In the genomic region with DNA sequence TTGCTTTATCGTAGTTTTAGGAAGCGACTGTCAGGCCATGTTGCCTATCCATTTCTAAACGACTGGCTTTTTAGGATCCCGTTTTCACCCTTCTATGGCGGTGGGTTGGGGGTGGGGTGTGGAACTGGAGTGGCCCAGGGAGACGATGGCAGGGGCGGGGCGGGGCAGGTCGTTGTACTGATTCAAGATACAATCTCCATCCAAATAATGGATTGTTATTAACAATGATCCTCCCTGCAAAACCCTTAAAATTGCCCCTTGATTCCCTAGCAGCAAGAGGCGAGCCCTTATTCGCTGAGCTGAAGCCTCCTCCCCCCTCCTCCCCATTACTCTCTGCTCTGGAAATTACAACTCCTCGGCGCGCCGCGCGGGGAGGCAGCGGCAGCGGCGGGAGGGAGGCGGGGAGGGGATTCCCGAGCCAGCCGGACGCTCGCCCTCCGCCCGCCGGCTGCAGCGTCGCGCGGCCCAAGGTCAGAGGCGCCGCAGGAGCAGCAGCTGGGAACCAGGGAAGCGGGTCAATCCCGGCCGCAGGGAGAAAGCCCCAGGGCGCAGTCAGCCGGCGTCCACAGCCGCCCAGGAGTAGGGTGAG, we compare ENCODE assay signal across 8 cellular contexts. TPM values are rescaled to one million over a fixed set of nuclear protein-coding genes. Genes with fewer than 3 reads are reported as not detected.
DNase-seq lines count a peak whose midpoint lies in the region; ATAC-seq and TF ChIP-seq lines count a peak whose summit lies in the region.

A gene (plus strand): TSS at position 348 of the 589 bp plus-strand sequence. CDS start 912 bp downstream, outside the sequence.

- intact Hi-C loops in CD4-positive, alpha-beta memory T cell (cut with micrococcal nuclease) = no loop called here
- intact Hi-C loops in IMR-90 (cut with micrococcal nuclease) = no loop called here
- intact Hi-C loops in adrenal gland (cut with DNase I) = no loop called here

- dilution Hi-C loops in IMR-90 (cut with HindIII; ENCODE audit: low sequenced_read_pairs, unreplicated experiment) = no loop called here

- H2BK5ac ChIP-seq in IMR-90 (ENCODE audit: low read depth, low read length, poor library complexity, severe bottlenecking) = no peak within 1 kb of the TSS

- H4K91ac ChIP-seq in IMR-90 (ENCODE audit: insufficient read depth, low read depth, low read length) = no peak within 1 kb of the TSS

- no peaks in the 10 kb centered on the region for H3K36me3 ChIP-seq in CD4-positive, alpha-beta memory T cell (ENCODE audit: insufficient read depth, low read length)
- H3K36me3 ChIP-seq in IMR-90 (ENCODE audit: control insufficient read depth, insufficient read depth, low read length) = no peaks in the 10 kb centered on the region
- no peaks in the 10 kb centered on the region for H3K36me3 ChIP-seq in adrenal gland (replicated peaks in 1 of 2)
- no peaks in the 10 kb centered on the region for H3K36me3 ChIP-seq in kidney epithelial cell (ENCODE audit: control insufficient read depth, insufficient read depth, low read length)
- H3K36me3 ChIP-seq in suprapubic skin = no peaks in the 10 kb centered on the region

- no peak within 1 kb of the TSS for H2AK5ac ChIP-seq in IMR-90 (ENCODE audit: low read depth, low read length)

- CTCF ChIA-PET in CD4-positive, alpha-beta memory T cell (lab: Charles Lee; ENCODE audit: partially characterized antibody) = no interaction called here
- CTCF ChIA-PET in IMR-90 (lab: Yijun Ruan, JAX) = no interaction called here

- no peak within 1 kb of the TSS for H2BK120ac ChIP-seq in IMR-90 (ENCODE audit: low read depth, low read length)

- 0% methylated on average over 4 of the region's 41 CpGs; no CpG with 5 or more reads in 1 of the 2 experiments for WGBS in IMR-90 (ENCODE audit: extremely low coverage in 2 of 2, insufficient read length in 1 of 2), 2 experiments
- WGBS in adrenal gland, 4 donors = 0 to 3% (median 1%) methylated on average over 11 to 41 of the region's 41 CpGs
- WGBS in suprapubic skin = 3% methylated on average over 22 of the region's 41 CpGs

- peaks cover 5% of the 10 kb centered on the region for H3K4me1 ChIP-seq in CD4-positive, alpha-beta memory T cell (ENCODE audit: insufficient read depth, low read length)
- no peaks in the 10 kb centered on the region for H3K4me1 ChIP-seq in IMR-90 (ENCODE audit: control insufficient read depth, insufficient read depth, low read length)
- peaks cover 14 to 36% of the 10 kb centered on the region in 2 donors for H3K4me1 ChIP-seq in adrenal gland (replicated peaks in 1 of 2)
- H3K4me1 ChIP-seq in suprapubic skin = peaks cover 30% of the 10 kb centered on the region

- no peak within 1 kb of the TSS for H3K27ac ChIP-seq in CD4-positive, alpha-beta memory T cell (ENCODE audit: low read depth, low read length)
- H3K27ac ChIP-seq in IMR-90 (ENCODE audit: insufficient read depth, low read length) = no peak within 1 kb of the TSS
- peak within 1 kb of the TSS in 2 of 5 donors; percentile 11 to 34 for H3K27ac ChIP-seq in adrenal gland
- H3K27ac ChIP-seq in suprapubic skin = no peak within 1 kb of the TSS

- H3K79me1 ChIP-seq in IMR-90 (ENCODE audit: low read depth in 1 of 2, low read length in 2 of 2) = no peaks in the 10 kb centered on the region

- no peak within 1 kb of the TSS for H2BK15ac ChIP-seq in IMR-90 (ENCODE audit: low read depth, low read length)

- peak within 1 kb of the TSS; percentile 64; the same call in 1 of the 2 replicates for H3K4me2 ChIP-seq in IMR-90 (ENCODE audit: low read depth, low read length)

- peaks cover 0 to 16% (median 2%) of the 10 kb centered on the region in 4 donors for H3K4me1 Mint-ChIP-seq in CD4-positive, alpha-beta memory T cell

- no peaks in the 10 kb centered on the region for H3K36me3 Mint-ChIP-seq in CD4-positive, alpha-beta memory T cell

- no TSS peak for BruUV-seq in IMR-90 (replicated peaks; lab: Mats Ljungman, UMichigan)

- peak within 1 kb of the TSS; percentile 79 for H2AFZ ChIP-seq in IMR-90 (replicated peaks; ENCODE audit: low read length, poor library complexity)

- H3K27ac Mint-ChIP-seq in CD4-positive, alpha-beta memory T cell = no peak within 1 kb of the TSS

- no peaks in the 10 kb centered on the region for H3K9me3 Mint-ChIP-seq in CD4-positive, alpha-beta memory T cell

- H3K4me3 ChIP-seq in CD4-positive, alpha-beta memory T cell (ENCODE audit: low read length in 2 of 2) = no peak within 1 kb of the TSS
- H3K4me3 ChIP-seq in IMR-90 (ENCODE audit: insufficient read depth, low read depth, low read length) (no peak within 1 kb of the TSS; the same call in 1 of the 2 replicates), adrenal gland (peak within 1 kb of the TSS in 2 of 4 donors; percentile 18 to 66), kidney epithelial cell (ENCODE audit: low read depth, low read length) (peak within 1 kb of the TSS; percentile 24), suprapubic skin (peak within 1 kb of the TSS; percentile 46)

- peaks cover 40 to 52% of the 10 kb centered on the region in 2 donors for H3K27me3 Mint-ChIP-seq in CD4-positive, alpha-beta memory T cell

- peaks cover 17% of the 10 kb centered on the region for H3K27me3 ChIP-seq in CD4-positive, alpha-beta memory T cell (ENCODE audit: insufficient read depth, low read length)
- H3K27me3 ChIP-seq in IMR-90 (ENCODE audit: control insufficient read depth, insufficient read depth, low read length) = peaks cover 47% of the 10 kb centered on the region
- peaks cover 14% of the 10 kb centered on the region for H3K27me3 ChIP-seq in adrenal gland
- H3K27me3 ChIP-seq in kidney epithelial cell (ENCODE audit: control insufficient read depth, insufficient read depth, low read length) = peaks cover 42% of the 10 kb centered on the region
- H3K27me3 ChIP-seq in suprapubic skin = peaks cover 78% of the 10 kb centered on the region

- no peak within 1 kb of the TSS for H3K23ac ChIP-seq in IMR-90 (ENCODE audit: low read depth, low read length)

- in situ Hi-C loops in IMR-90 (cut with MboI; ENCODE audit: low sequenced_read_pairs) = no loop called here

- H2AK9ac ChIP-seq in IMR-90 (replicated peaks; ENCODE audit: low read depth, low read length, poor library complexity) = peak within 1 kb of the TSS; percentile 55

- TF ChIP-seq POLR2A in IMR-90 (IDR thresholded peaks at IDR 0.05; ENCODE audit: low read depth, low read length) = no peak
- TF ChIP-seq POLR2A in adrenal gland (IDR thresholded peaks at IDR 0.05) = no peak
- TF ChIP-seq POLR2A in suprapubic skin (IDR thresholded peaks at IDR 0.05) = no peak

- no peak within 1 kb of the TSS for H4K8ac ChIP-seq in IMR-90 (ENCODE audit: low read depth in 2 of 2, low read length in 2 of 2)

- TF ChIP-seq RAD21 in IMR-90 (IDR thresholded peaks at IDR 0.05; ENCODE audit: low read length) = no peak

- TF ChIP-seq CTCF in IMR-90 (conservative IDR thresholded peaks at IDR 0.05; ENCODE audit: low read depth, low read length) (no peak), adrenal gland (IDR thresholded peaks at IDR 0.05) (no peak), kidney epithelial cell (IDR thresholded peaks at IDR 0.05; ENCODE audit: insufficient read depth, low read length, poor library complexity, severe bottlenecking) (no peak), suprapubic skin (IDR thresholded peaks at IDR 0.05) (no peak)

- no peak within 1 kb of the TSS for H3K14ac ChIP-seq in IMR-90 (replicated peaks; ENCODE audit: low read depth, low read length)

- H3K4ac ChIP-seq in IMR-90 (ENCODE audit: low read depth, low read length) = no peak within 1 kb of the TSS

- H3K4me3 Mint-ChIP-seq in CD4-positive, alpha-beta memory T cell = peak within 1 kb of the TSS in 6 of 8 donors; percentile 9 to 52 (median 40)

- no peak within 1 kb of the TSS for H3K18ac ChIP-seq in IMR-90 (ENCODE audit: low read depth, low read length)

- no peak within 1 kb of the TSS for H3K9ac ChIP-seq in IMR-90 (ENCODE audit: low read depth, low read length)

- no peaks in the 10 kb centered on the region for H3K9me1 ChIP-seq in IMR-90 (ENCODE audit: insufficient read depth, low read length)

- no peak within 1 kb of the TSS for H2BK20ac ChIP-seq in IMR-90 (ENCODE audit: low read depth, low read length)

- H3K56ac ChIP-seq in IMR-90 (ENCODE audit: extremely low read depth, insufficient read depth, low read length) = no peak within 1 kb of the TSS

- no peaks in the 10 kb centered on the region for H3K9me3 ChIP-seq in CD4-positive, alpha-beta memory T cell (ENCODE audit: control insufficient read depth in 1 of 2, low read length in 2 of 2)
- no peaks in the 10 kb centered on the region; the same call in 1 of the 2 replicates for H3K9me3 ChIP-seq in IMR-90 (ENCODE audit: control insufficient read depth, insufficient read depth, low read length)
- no peaks in the 10 kb centered on the region for H3K9me3 ChIP-seq in adrenal gland (replicated peaks in 1 of 3)
- no peaks in the 10 kb centered on the region for H3K9me3 ChIP-seq in suprapubic skin

- peak; percentile 56 for ATAC-seq in IMR-90 (ENCODE audit: low read depth)
- no peak for ATAC-seq in GM21619 (IDR thresholded peaks at IDR 0.05; ENCODE audit: unreplicated experiment)

- H4K20me1 ChIP-seq in IMR-90 (ENCODE audit: insufficient read depth, low read length) = no peaks in the 10 kb centered on the region

- POLR2A ChIA-PET in CD4-positive, alpha-beta memory T cell (lab: Charles Lee; ENCODE audit: partially characterized antibody) = no interaction called here
- POLR2A ChIA-PET in IMR-90 (lab: Charles Lee; ENCODE audit: unreplicated experiment) = no interaction called here

- no peak for DNase-seq in CD4-positive, alpha-beta memory T cell
- DNase-seq in IMR-90 = no peak
- peak in 6 of 7 donors; percentile 43 to 56 (median 46) for DNase-seq in adrenal gland
- DNase-seq in kidney epithelial cell (ENCODE audit: low read depth) = no peak
- DNase-seq in suprapubic skin (ENCODE audit: low spot score in 2 of 2) = no peak
- DNase-seq in A172 (ENCODE audit: low spot score) = no peak
- DNase-seq in activated effector memory CD4-positive, alpha-beta T cell treated with anti-CD3 and anti-CD28 coated beads, Interleukin-2, amount 50 U/mL, for 16 hours = no peak

- TF ChIP-seq EP300 in suprapubic skin (IDR thresholded peaks at IDR 0.05) = no peak

- H4K5ac ChIP-seq in IMR-90 (ENCODE audit: low read depth, low read length) = no peak within 1 kb of the TSS

TF ChIP-seq in IMR-90, 13 proteins besides CTCF, POLR2A, EP300 and RAD21 (continues in another document):
- TF ChIP-seq NFE2L2 (IDR thresholded peaks at IDR 0.05; ENCODE audit: low read depth, low read length) = no peak

RNA-seq across cellular contexts. Expression of the gene that starts here (rescaled TPM):
- not detected for total RNA-seq in CD4-positive, alpha-beta memory T cell
- not detected for polyA plus RNA-seq in CD4-positive, alpha-beta memory T cell
- total RNA-seq in IMR-90 (2012; rRNA removed) (not detected in 2 replicates), adrenal gland (1 to 10 TPM in 2 of 8 donors, under 1 TPM in 6; 0.06 to 1.5 (median 0.30) TPM), kidney epithelial cell (0.14 and 0.63 TPM in 2 replicates), suprapubic skin (under 1 TPM in 2 of 4 donors, not detected in 2; 0.21 to 0.38 TPM)
- polyA plus RNA-seq in IMR-90 (2012; rRNA removed) (not detected in 2 replicates), adrenal gland (under 1 TPM; 0.10 to 0.62 (median 0.32) TPM)
- polyA plus RNA-seq in IMR-90 (2012; cell fraction: cytosol; rRNA removed) = not detected in 2 replicates
- not detected in 2 replicates for polyA plus RNA-seq in IMR-90 (2012; cell fraction: nucleus; rRNA removed; ENCODE audit: low replicate concordance)
- total RNA-seq in A172 (2014; rRNA removed; shearing (Covaris generic)) = 0.02 and 0.05 TPM in 2 replicates

Comparison
In these comparisons a context has a peak if more than half of its experiments do, and no peak if none do; other contexts are left out.
1. Peak in ATAC-seq and H3K4me2 ChIP-seq in IMR-90; RNA of the gene not detected or under 1 TPM.
2. DNase-seq: peak in adrenal gland (6 of 7); none in CD4-positive, alpha-beta memory T cell (0 of 5), IMR-90 (single experiment), kidney epithelial cell (single experiment), suprapubic skin (0 of 2), A172 (single experiment) and activated effector memory CD4-positive, alpha-beta T cell treated with anti-CD3 and anti-CD28 coated beads, Interleukin-2, amount 50 U/mL, for 16 hours (single experiment).
3. H3K4me3 ChIP-seq: peak in kidney epithelial cell (single experiment) and suprapubic skin (single experiment); none in CD4-positive, alpha-beta memory T cell (0 of 2) and IMR-90 (single experiment).